ENCODE assay signal across 33 cellular contexts in genomic region chr10:118994321-118994720, GRCh38.
"Had no signal": no experiment of that assay in that cellular context is flagged by ENCODE, and none has a peak within 500 bp of the region (broad histone marks: within the 10 kb centered on the region; RNA-seq: fewer than 3 reads in every experiment).

No MANE protein-coding gene starts in this region.

- DNase-seq: Karpas-422, Kasumi-1, MG63, MM.1S, MV-4-11, NCI-H1048, NCI-H1092, NCI-H1092 treated with DMSO at 0.1 percent for 48 hours, NCI-H1105, NCI-H1105 treated with DMSO at 0.1 percent for 48 hours, NCI-H1417, NCI-H1417 treated with DMSO at 0.1 percent for 48 hours, NCI-H1436, NCI-H1436 treated with DMSO at 0.1 percent for 48 hours, NCI-H1694, NCI-H1694 treated with DMSO at 0.1 percent for 48 hours, NCI-H187, NCI-H187 treated with DMSO at 0.1 percent for 48 hours, NCI-H1930, NCI-H2029, NCI-H2029 treated with DMSO at 0.1 percent for 48 hours, NCI-H2081, NCI-H2081 treated with DMSO at 0.1 percent for 48 hours, NCI-H2107, NCI-H2171, NCI-H2171 treated with DMSO at 0.1 percent for 48 hours, NCI-H2227 treated with DMSO at 0.1 percent for 48 hours, NCI-H226, NCI-H345, NCI-H446, NCI-H446 treated with DMSO at 0.1 percent for 48 hours, NCI-H510A, NCI-H510A treated with DMSO at 0.1 percent for 48 hours had no signal

- H3K4me3 ChIP-seq: MG63 had no signal

- H3K27me3 ChIP-seq: MG63 had no signal

- H3K36me3 ChIP-seq: MG63 had no signal
